13 cellular contexts compared by ENCODE assay signal in the genomic region with DNA sequence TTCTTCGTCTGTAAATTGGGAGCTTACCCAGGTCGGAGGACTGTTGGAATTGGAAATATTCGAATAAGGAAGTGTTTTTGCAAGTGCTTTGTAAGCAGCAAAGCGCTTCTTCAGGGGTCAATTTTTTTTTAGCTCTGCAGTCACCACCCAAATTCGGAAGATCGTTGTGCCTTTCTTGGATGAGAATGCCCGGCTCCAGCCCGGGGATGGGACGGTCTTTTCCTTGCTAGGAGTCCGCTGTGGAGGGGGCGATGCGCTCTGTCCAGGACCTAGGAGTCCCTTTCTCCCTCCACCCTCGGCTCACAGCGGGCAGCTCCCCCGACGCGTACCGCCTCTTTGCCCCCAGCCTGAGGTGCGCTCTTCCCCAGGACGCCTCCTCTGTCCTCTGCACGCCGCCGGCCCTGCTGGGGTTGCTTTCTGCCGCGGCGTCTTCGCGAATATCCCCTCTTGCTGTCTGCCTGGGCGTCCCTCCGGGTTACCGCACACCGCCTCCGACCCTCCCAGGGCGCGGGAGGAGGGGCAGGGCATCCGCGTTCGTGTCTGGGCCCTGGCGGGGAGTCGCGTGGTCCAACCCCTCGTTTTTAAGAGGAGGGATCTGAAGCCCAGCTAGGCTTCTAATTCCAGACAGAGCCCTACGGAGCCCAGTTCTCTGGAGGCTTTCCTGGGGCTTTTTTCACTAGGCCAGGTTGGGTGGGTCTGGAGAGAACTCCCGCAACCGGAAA.
A peak's percentile ranks its signal among the peaks of the same experiment; 100 is the strongest.
DNase-seq lines count a peak whose midpoint lies in the region; TF ChIP-seq lines count a peak whose summit lies in the region.
"Had no signal": no experiment of that assay in that cellular context is flagged by ENCODE, and none has a peak within 500 bp of the region (broad histone marks: within the 10 kb centered on the region; RNA-seq: fewer than 3 reads in every experiment).

No MANE protein-coding gene starts in this region.

- H3K27ac Mint-ChIP-seq in dendritic cell treated with granulocyte-macrophage colony-stimulating factor and Interleukin-4, amounts not matched to agents 40 ng/mL and 50 ng/mL, for 4 days = peak overlapping the region; percentile 33
- no peak overlapping the region for H3K27ac Mint-ChIP-seq in neural crest cell (ENCODE audit: unreplicated experiment)

- H3K27me3 Mint-ChIP-seq in dendritic cell treated with granulocyte-macrophage colony-stimulating factor and Interleukin-4, amounts not matched to agents 40 ng/mL and 50 ng/mL, for 4 days = peaks cover 98% of the 10 kb centered on the region
- H3K27me3 Mint-ChIP-seq in neural crest cell (ENCODE audit: low read depth) = peaks cover 94% of the 10 kb centered on the region

- no peaks in the 10 kb centered on the region for H3K79me2 ChIP-seq in MM.1S (ENCODE audit: low read length)

- H3K4me3 ChIP-seq in MM.1S (ENCODE audit: low read length) (peak overlapping the region; percentile 23), colonic mucosa (no peak overlapping the region)
- H3K4me3 ChIP-seq: MG63, testis had no signal

- H3K4me1 Mint-ChIP-seq in dendritic cell treated with granulocyte-macrophage colony-stimulating factor and Interleukin-4, amounts not matched to agents 40 ng/mL and 50 ng/mL, for 4 days (ENCODE audit: low read depth) = peaks cover 53% of the 10 kb centered on the region
- H3K4me1 Mint-ChIP-seq in neural crest cell = peaks cover 29% of the 10 kb centered on the region

- H3K36me3 ChIP-seq in MM.1S (replicated peaks; ENCODE audit: insufficient read depth, low read length) (no peaks in the 10 kb centered on the region), colonic mucosa (no peaks in the 10 kb centered on the region)
- H3K36me3 ChIP-seq: MG63 had no signal

- DNase-seq in GM03348 (ENCODE audit: low spot score) (peak; percentile 41), MM.1S (peak; percentile 11), neural crest cell (ENCODE audit: low read depth, low spot score) (no peak), foreskin melanocyte (no peak), hepatic stellate cell (ENCODE audit: low spot score) (no peak), colonic mucosa (no peak)
- no peak for DNase-seq in activated CD8-positive, alpha-beta memory T cell treated with anti-CD3 and anti-CD28 coated beads for 24 hours
- DNase-seq: activated CD4-positive, alpha-beta T cell treated with anti-CD3 and anti-CD28 coated beads, Interleukin-2, amount 50 U/mL, for 4 hours; dorsolateral prefrontal cortex; islet precursor cell; MG63; testis had no signal

- intact Hi-C loops in dendritic cell treated with granulocyte-macrophage colony-stimulating factor and Interleukin-4, amounts not matched to agents 40 ng/mL and 50 ng/mL, for 4 days (cut with micrococcal nuclease) = no loop called here
- intact Hi-C loops in colonic mucosa (cut with DNase I) = no loop called here

- H3K27me3 ChIP-seq in MM.1S (replicated peaks; ENCODE audit: insufficient read depth, low read length) (peaks cover 49% of the 10 kb centered on the region), colonic mucosa (peaks cover 68% of the 10 kb centered on the region)

- H4K20me1 ChIP-seq in MM.1S (ENCODE audit: insufficient read depth, low read length) = no peaks in the 10 kb centered on the region

- TF ChIP-seq CTCF in MM.1S (IDR thresholded peaks at IDR 0.05; ENCODE audit: low read length) = no peak
- no peak for TF ChIP-seq CTCF in neural crest cell (conservative IDR thresholded peaks at IDR 0.05)
- TF ChIP-seq CTCF in colonic mucosa (IDR thresholded peaks at IDR 0.05) = no peak

- H3K9me3 ChIP-seq in MM.1S (replicated peaks; ENCODE audit: insufficient read depth, low read length) = no peaks in the 10 kb centered on the region
- no peaks in the 10 kb centered on the region for H3K9me3 ChIP-seq in colonic mucosa
- H3K9me3 ChIP-seq: MG63, testis had no signal

- H3K36me3 Mint-ChIP-seq in dendritic cell treated with granulocyte-macrophage colony-stimulating factor and Interleukin-4, amounts not matched to agents 40 ng/mL and 50 ng/mL, for 4 days (ENCODE audit: low read depth) = no peaks in the 10 kb centered on the region
- no peaks in the 10 kb centered on the region for H3K36me3 Mint-ChIP-seq in neural crest cell (ENCODE audit: low read depth)

- H3K9ac ChIP-seq in MM.1S (ENCODE audit: low read length) (no peak overlapping the region), colonic mucosa (ENCODE audit: low read depth in 2 of 2, low read length in 2 of 2) (no peak overlapping the region)

- H3K27ac ChIP-seq in MM.1S (ENCODE audit: low read length) (no peak overlapping the region), colonic mucosa (no peak overlapping the region)
- H3K27ac ChIP-seq: dorsolateral prefrontal cortex, testis had no signal

- H2AFZ ChIP-seq in MM.1S (ENCODE audit: low read length) = peak overlapping the region; percentile 1; the same call in 1 of the 2 replicates

- H3F3A ChIP-seq in MM.1S (ENCODE audit: insufficient read depth, low read length) = peaks cover 8% of the 10 kb centered on the region; the same call in 1 of the 2 replicates

- H3K4me1 ChIP-seq in MM.1S (ENCODE audit: low read length) = peaks cover 26% of the 10 kb centered on the region
- peaks cover 30% of the 10 kb centered on the region for H3K4me1 ChIP-seq in colonic mucosa

- no peaks in the 10 kb centered on the region for H3K9me2 ChIP-seq in MM.1S (replicated peaks; ENCODE audit: insufficient read depth, low read length)

- H3K4me3 Mint-ChIP-seq in dendritic cell treated with granulocyte-macrophage colony-stimulating factor and Interleukin-4, amounts not matched to agents 40 ng/mL and 50 ng/mL, for 4 days = peak overlapping the region; percentile 70
- peak overlapping the region; percentile 17 for H3K4me3 Mint-ChIP-seq in neural crest cell

- H3K4me2 ChIP-seq in MM.1S (ENCODE audit: low read depth, low read length) = peak overlapping the region; percentile 87

- H3K9me3 Mint-ChIP-seq in dendritic cell treated with granulocyte-macrophage colony-stimulating factor and Interleukin-4, amounts not matched to agents 40 ng/mL and 50 ng/mL, for 4 days = no peaks in the 10 kb centered on the region
- H3K9me3 Mint-ChIP-seq in neural crest cell = no peaks in the 10 kb centered on the region

Comparison
In these comparisons a context has a peak if more than half of its experiments do, and no peak if none do; other contexts are left out.
1. DNase-seq: peak in GM03348 (single experiment) and MM.1S (single experiment); none in neural crest cell (single experiment), activated CD8-positive, alpha-beta memory T cell treated with anti-CD3 and anti-CD28 coated beads for 24 hours (single experiment), foreskin melanocyte (single experiment), hepatic stellate cell (single experiment) and colonic mucosa (single experiment).